In genomic region chrX:154494715-154495114, GRCh38 we compare ENCODE assay signal across 8 cellular contexts.
"Had no signal": no experiment of that assay in that cellular context is flagged by ENCODE, and none has a peak within 500 bp of the region (broad histone marks: within the 10 kb centered on the region; RNA-seq: fewer than 3 reads in every experiment).

No MANE protein-coding gene starts in this region.

- FAIRE-seq: G401.6, GM12878, GM12891, GM12892, GM18507, GM19239 had no signal

- ATAC-seq: GM12878 had no signal

- DNase-seq: GDM1, GF-D8 had no signal

- H3K4me3 ChIP-seq: GM12878 had no signal
